8 cellular contexts compared by ENCODE assay signal in the genomic region with DNA sequence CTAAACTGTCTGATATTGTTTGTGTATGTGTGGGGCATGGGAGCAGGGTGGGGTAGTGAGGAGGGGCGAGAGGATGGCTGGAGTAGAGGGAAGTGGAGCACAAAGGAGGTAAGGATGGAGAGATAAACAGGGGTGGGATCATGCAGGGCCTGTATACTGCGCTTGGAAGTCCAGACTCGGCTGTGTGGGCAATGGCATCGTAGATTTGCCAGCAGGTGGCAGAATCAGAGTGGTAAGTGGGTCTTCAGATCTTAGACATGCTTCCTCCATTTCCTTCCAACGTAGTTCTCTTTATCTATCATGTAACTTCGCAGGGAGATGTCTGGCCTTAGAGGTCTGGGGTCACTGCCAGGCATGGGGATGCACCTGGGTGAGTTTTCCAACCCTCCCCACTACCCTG.
DNase-seq lines count a peak whose midpoint lies in the region; ATAC-seq and TF ChIP-seq lines count a peak whose summit lies in the region.

No MANE protein-coding gene starts in this region.

- H2AFZ ChIP-seq in GM23338, result peak overlapping the region; percentile 56; the same call in 1 of the 2 replicates
- no peak overlapping the region for H2AFZ ChIP-seq in PC-3 (ENCODE audit: low read length)

- no peaks in the 10 kb centered on the region for H3K27me3 ChIP-seq in GM23338 (ENCODE audit: insufficient read depth)
- peaks cover 43% of the 10 kb centered on the region for H3K27me3 ChIP-seq in PC-3 (ENCODE audit: low read length)
- H3K27me3 ChIP-seq in esophagus muscularis mucosa, result no peaks in the 10 kb centered on the region

- H3K79me2 ChIP-seq in GM23338 (replicated peaks; ENCODE audit: insufficient read depth) (no peaks in the 10 kb centered on the region), PC-3 (ENCODE audit: low read length) (no peaks in the 10 kb centered on the region)

- intact Hi-C loops in PC-3 (cut with micrococcal nuclease) (loop anchor here (2.0 kb wide), 1 partner anchor 56 kb away; no protein-coding TSS in a partner anchor), esophagus muscularis mucosa (cut with DNase I) (no loop called here)

- H3K4me3 ChIP-seq in AG10803 (ENCODE audit: low read length) (no peak overlapping the region), GM23338 (no peak overlapping the region), PC-3 (ENCODE audit: low read length) (no peak overlapping the region), esophagus muscularis mucosa (no peak overlapping the region)

- ATAC-seq in GM23338 (peak; percentile 52), PC-3 (peak; percentile 56; the same call in 1 of the 2 replicates), GM18858 (IDR thresholded peaks at IDR 0.05; ENCODE audit: unreplicated experiment) (no peak), HG03342 (IDR thresholded peaks at IDR 0.05; ENCODE audit: unreplicated experiment) (no peak)

- CTCF ChIA-PET in PC-3 (lab: Charles Lee), result no interaction called here

- H3K9me2 ChIP-seq in GM23338 (ENCODE audit: insufficient read depth) (no peaks in the 10 kb centered on the region), PC-3 (replicated peaks; ENCODE audit: low read length) (no peaks in the 10 kb centered on the region)

- POLR2A ChIA-PET in PC-3 (lab: Charles Lee; ENCODE audit: unreplicated experiment), result no interaction called here

- H3K9ac ChIP-seq in PC-3 (ENCODE audit: low read length), result no peak overlapping the region

- H3K9me3 Mint-ChIP-seq in GM23338, result peaks cover 4% of the 10 kb centered on the region; the same call in 2 of the 3 replicates

- TF ChIP-seq EP300 in esophagus muscularis mucosa (IDR thresholded peaks at IDR 0.05), result no peak

- peaks cover 2% of the 10 kb centered on the region; the same call in 1 of the 3 replicates for H3K4me1 Mint-ChIP-seq in GM23338

- H3K9me3 ChIP-seq in PC-3 (ENCODE audit: low read length) (no peaks in the 10 kb centered on the region), esophagus muscularis mucosa (no peaks in the 10 kb centered on the region)

- WGBS in esophagus muscularis mucosa, result 56% methylated on average over 6 of the region's 6 CpGs

- H3F3A ChIP-seq in GM23338 (replicated peaks; ENCODE audit: low read depth) (no peaks in the 10 kb centered on the region), PC-3 (ENCODE audit: low read length, unreplicated experiment) (no peaks in the 10 kb centered on the region)

- H3K27me3 Mint-ChIP-seq in GM23338 (ENCODE audit: insufficient read depth, low read depth, poor library complexity), result no peaks in the 10 kb centered on the region

- H3K4me1 ChIP-seq in GM23338 (ENCODE audit: insufficient read depth) (no peaks in the 10 kb centered on the region), PC-3 (ENCODE audit: insufficient read depth, low read length) (no peaks in the 10 kb centered on the region), esophagus muscularis mucosa (no peaks in the 10 kb centered on the region)

- TF ChIP-seq CTCF in AG10803 (conservative IDR thresholded peaks at IDR 0.05; ENCODE audit: low read length) (peak; percentile 75), GM23338 (conservative IDR thresholded peaks at IDR 0.05; ENCODE audit: low read depth in 2 of 2) (peak; percentile 39 to 66; a peak in 3 of 4 replicates), PC-3 (conservative IDR thresholded peaks at IDR 0.05; ENCODE audit: low read depth, low read length) (peak; percentile 68), esophagus muscularis mucosa (IDR thresholded peaks at IDR 0.05) (peak in 2 of 3 experiments; percentile 20 to 39)

- no peaks in the 10 kb centered on the region; the same call in 2 of the 3 replicates for H3K36me3 Mint-ChIP-seq in GM23338 (ENCODE audit: low read depth)

- no peak overlapping the region for H3K4me2 ChIP-seq in GM23338
- H3K4me2 ChIP-seq in PC-3 (ENCODE audit: low read length), result no peak overlapping the region

- DNase-seq in AG10803 (ENCODE audit: low read depth) (peak; percentile 66), GM23338 (ENCODE audit: low spot score) (peak; percentile 31), PC-3 (peak; percentile 56), esophagus muscularis mucosa (ENCODE audit: extremely low spot score) (no peak), pulmonary artery endothelial cell (ENCODE audit: low read depth, low spot score) (peak; percentile 7), middle frontal gyrus (ENCODE audit: extremely low spot score, low spot score) (no peak)

- no TSS peak for BruUV-seq in PC-3 (replicated peaks; lab: Mats Ljungman, UMichigan)

- no peak overlapping the region for H3K27ac ChIP-seq in GM23338 (ENCODE audit: low read depth)
- no peak overlapping the region for H3K27ac ChIP-seq in PC-3 (ENCODE audit: low read length)
- H3K27ac ChIP-seq in esophagus muscularis mucosa (replicated peaks in 1 of 4), result no peak overlapping the region

- H3K36me3 ChIP-seq in GM23338 (ENCODE audit: insufficient read depth) (no peaks in the 10 kb centered on the region), PC-3 (ENCODE audit: low read depth, low read length) (no peaks in the 10 kb centered on the region), esophagus muscularis mucosa (no peaks in the 10 kb centered on the region)

- no peak overlapping the region for H3K4me3 Mint-ChIP-seq in GM23338

- TF ChIP-seq POLR2A in esophagus muscularis mucosa (IDR thresholded peaks at IDR 0.05; ENCODE audit: low read depth), result no peak

- no peak overlapping the region for H3K27ac Mint-ChIP-seq in GM23338

- H4K20me1 ChIP-seq in GM23338 (replicated peaks; ENCODE audit: insufficient read depth) (no peaks in the 10 kb centered on the region), PC-3 (ENCODE audit: low read length) (no peaks in the 10 kb centered on the region)

TF ChIP-seq in GM23338, 12 proteins besides CTCF, POLR2A, EP300 and RAD21 (continues in another document):
- TF ChIP-seq POLR2AphosphoS5 (IDR thresholded peaks at IDR 0.05; ENCODE audit: low read depth) (no peak), EZH2phosphoT487 (IDR thresholded peaks at IDR 0.05; ENCODE audit: unreplicated experiment) (no peak), CREB1 (CRISPR knock-in tag; IDR thresholded peaks at IDR 0.05; ENCODE audit: low read depth) (no peak), EZH2 (IDR thresholded peaks at IDR 0.05; ENCODE audit: low read depth, unreplicated experiment) (no peak), JUNB (IDR thresholded peaks at IDR 0.05; ENCODE audit: unreplicated experiment) (no peak), STAT1 (IDR thresholded peaks at IDR 0.05; ENCODE audit: unreplicated experiment) (no peak), ZNF331 (CRISPR knock-in tag; IDR thresholded peaks at IDR 0.05; ENCODE audit: low read depth) (no peak), NANOG (IDR thresholded peaks at IDR 0.05; ENCODE audit: borderline replicate concordance) (no peak), ZNF114 (CRISPR knock-in tag; IDR thresholded peaks at IDR 0.05) (no peak)
- TF ChIP-seq, protein P1, sequence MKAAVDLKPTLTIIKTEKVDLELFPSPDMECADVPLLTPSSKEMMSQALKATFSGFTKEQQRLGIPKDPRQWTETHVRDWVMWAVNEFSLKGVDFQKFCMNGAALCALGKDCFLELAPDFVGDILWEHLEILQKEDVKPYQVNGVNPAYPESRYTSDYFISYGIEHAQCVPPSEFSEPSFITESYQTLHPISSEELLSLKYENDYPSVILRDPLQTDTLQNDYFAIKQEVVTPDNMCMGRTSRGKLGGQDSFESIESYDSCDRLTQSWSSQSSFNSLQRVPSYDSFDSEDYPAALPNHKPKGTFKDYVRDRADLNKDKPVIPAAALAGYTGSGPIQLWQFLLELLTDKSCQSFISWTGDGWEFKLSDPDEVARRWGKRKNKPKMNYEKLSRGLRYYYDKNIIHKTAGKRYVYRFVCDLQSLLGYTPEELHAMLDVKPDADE (IDR thresholded peaks at IDR 0.05), result no peak

Comparison
In these comparisons a context has a peak if more than half of its experiments do, and no peak if none do; other contexts are left out.
1. DNase-seq: peak in AG10803 (single experiment), GM23338 (single experiment), PC-3 (single experiment) and pulmonary artery endothelial cell (single experiment); none in esophagus muscularis mucosa (single experiment) and middle frontal gyrus (single experiment).
2. ATAC-seq: peak in GM23338 (single experiment) and PC-3 (single experiment); none in GM18858 (single experiment) and HG03342 (single experiment).
3. Peak in every context shown above with its lines, with median percentiles within 50 percentile points of each other: CTCF ChIP-seq.